ENCODE assay signal across 8 cellular contexts in genomic region chr5:38556599-38557308, GRCh38. TPM values are rescaled to one million over a fixed set of nuclear protein-coding genes. Genes with fewer than 3 reads are reported as not detected.
DNase-seq lines count a peak whose midpoint lies in the region; ATAC-seq and TF ChIP-seq lines count a peak whose summit lies in the region.

A gene with protein sequence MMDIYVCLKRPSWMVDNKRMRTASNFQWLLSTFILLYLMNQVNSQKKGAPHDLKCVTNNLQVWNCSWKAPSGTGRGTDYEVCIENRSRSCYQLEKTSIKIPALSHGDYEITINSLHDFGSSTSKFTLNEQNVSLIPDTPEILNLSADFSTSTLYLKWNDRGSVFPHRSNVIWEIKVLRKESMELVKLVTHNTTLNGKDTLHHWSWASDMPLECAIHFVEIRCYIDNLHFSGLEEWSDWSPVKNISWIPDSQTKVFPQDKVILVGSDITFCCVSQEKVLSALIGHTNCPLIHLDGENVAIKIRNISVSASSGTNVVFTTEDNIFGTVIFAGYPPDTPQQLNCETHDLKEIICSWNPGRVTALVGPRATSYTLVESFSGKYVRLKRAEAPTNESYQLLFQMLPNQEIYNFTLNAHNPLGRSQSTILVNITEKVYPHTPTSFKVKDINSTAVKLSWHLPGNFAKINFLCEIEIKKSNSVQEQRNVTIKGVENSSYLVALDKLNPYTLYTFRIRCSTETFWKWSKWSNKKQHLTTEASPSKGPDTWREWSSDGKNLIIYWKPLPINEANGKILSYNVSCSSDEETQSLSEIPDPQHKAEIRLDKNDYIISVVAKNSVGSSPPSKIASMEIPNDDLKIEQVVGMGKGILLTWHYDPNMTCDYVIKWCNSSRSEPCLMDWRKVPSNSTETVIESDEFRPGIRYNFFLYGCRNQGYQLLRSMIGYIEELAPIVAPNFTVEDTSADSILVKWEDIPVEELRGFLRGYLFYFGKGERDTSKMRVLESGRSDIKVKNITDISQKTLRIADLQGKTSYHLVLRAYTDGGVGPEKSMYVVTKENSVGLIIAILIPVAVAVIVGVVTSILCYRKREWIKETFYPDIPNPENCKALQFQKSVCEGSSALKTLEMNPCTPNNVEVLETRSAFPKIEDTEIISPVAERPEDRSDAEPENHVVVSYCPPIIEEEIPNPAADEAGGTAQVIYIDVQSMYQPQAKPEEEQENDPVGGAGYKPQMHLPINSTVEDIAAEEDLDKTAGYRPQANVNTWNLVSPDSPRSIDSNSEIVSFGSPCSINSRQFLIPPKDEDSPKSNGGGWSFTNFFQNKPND (minus strand): TSS chr5:38556646. CDS start chr5:38530647, 25,999 bp downstream.

- peak within 1 kb of the TSS; percentile 9; the same call in 1 of the 2 replicates for H3K4me3 ChIP-seq in HL-60 (replicated peaks; ENCODE audit: insufficient read depth, low read length)

- peaks cover 18% of the 10 kb centered on the region for H3K27me3 Mint-ChIP-seq in type B pancreatic cell

- H3K27ac Mint-ChIP-seq in type B pancreatic cell, result peak within 1 kb of the TSS; percentile 83

- peaks cover 14% of the 10 kb centered on the region for H3K4me1 Mint-ChIP-seq in type B pancreatic cell (ENCODE audit: unreplicated experiment)

- H3K4me3 Mint-ChIP-seq in type B pancreatic cell, result peak within 1 kb of the TSS; percentile 95

- in situ Hi-C loops in SK-MEL-5 (cut with HindIII; ENCODE audit: low pct_unique_long_range_greater_than_20kb, low sequenced_read_pairs), result no loop called here

- no peaks in the 10 kb centered on the region for H3K9me3 Mint-ChIP-seq in type B pancreatic cell

- peaks cover 60% of the 10 kb centered on the region for H3K27me3 ChIP-seq in HL-60 (ENCODE audit: insufficient read depth, poor library complexity, severe bottlenecking)

- peak; percentile 4 for DNase-seq in SKM-1 treated with dmso at 0.1 percent for 144 hours (lab: John Stamatoyannopoulos, UW; ENCODE audit: unreplicated experiment)
- DNase-seq in SKM-1 (lab: John Stamatoyannopoulos, UW; ENCODE audit: unreplicated experiment), result no peak
- DNase-seq in HL-60 (ENCODE audit: low read depth in 1 of 2, low spot score in 1 of 2), result peak in 1 of 2 experiments; percentile 10
- peak; percentile 89 for DNase-seq in SK-MEL-5 (ENCODE audit: low read depth, low spot score)
- DNase-seq in amniotic stem cell (lab: John Stamatoyannopoulos, UW), result peak; percentile 63
- DNase-seq in Right ventricle myocardium superior, result peak; percentile 91
- DNase-seq in occipital lobe (lab: John Stamatoyannopoulos, UW), result peak; percentile 80
- peak; percentile 87 for DNase-seq in type B pancreatic cell (ENCODE audit: extremely low spot score, unreplicated experiment)

- H3K36me3 Mint-ChIP-seq in type B pancreatic cell, result no peaks in the 10 kb centered on the region

- no peak within 1 kb of the TSS for H3K27ac ChIP-seq in HL-60 (replicated peaks)

- ATAC-seq in Right ventricle myocardium superior (ENCODE audit: poor library complexity), result peak; percentile 90

- TF ChIP-seq CTCF in HL-60 (IDR thresholded peaks at IDR 0.05; ENCODE audit: insufficient read depth, low read length) (no peak), type B pancreatic cell (conservative IDR thresholded peaks at IDR 0.05) (peak; percentile 26)

- intact Hi-C loops in Right ventricle myocardium superior (cut with DNase I), result loop anchor here (5.0 to 10.0 kb wide), 2 partner anchors 111 to 248 kb away; no protein-coding TSS in a partner anchor

RNA-seq across cellular contexts. Expression of the gene that starts here (rescaled TPM):
- total RNA-seq in SK-MEL-5 (2014; rRNA removed; shearing (Covaris generic)), result 7.1 and 7.5 TPM in 2 replicates
- 3.0 and 4.6 TPM in 2 replicates for polyA plus RNA-seq in SK-MEL-5 (2015; cell fraction: cytosol; rRNA removed)
- polyA plus RNA-seq in SK-MEL-5 (2015; cell fraction: nucleus; rRNA removed), result 6.1 and 6.3 TPM in 2 replicates
- total RNA-seq in Right ventricle myocardium superior (53.2 TPM), occipital lobe (83.4 TPM), type B pancreatic cell (ENCODE audit: low replicate concordance) (15.6 and 32.7 TPM in 2 replicates)
